ENCODE assay signal across 9 cellular contexts in genomic region chr3:139629033-139629432, GRCh38. TPM values are rescaled to one million over a fixed set of nuclear protein-coding genes. Genes with fewer than 3 reads are reported as not detected.
DNase-seq lines count a peak whose midpoint lies in the region; ATAC-seq lines count a peak whose summit lies in the region.
"Had no signal": no experiment of that assay in that cellular context is flagged by ENCODE, and none has a peak within 500 bp of the region (broad histone marks: within the 10 kb centered on the region; RNA-seq: fewer than 3 reads in every experiment).

No MANE protein-coding gene starts in this region.

- DNase-seq in DMS153 treated with DMSO at 0.1 percent for 48 hours (lab: John Stamatoyannopoulos, UW; ENCODE audit: unreplicated experiment) (peak; percentile 7), DMS153 (lab: John Stamatoyannopoulos, UW) (no peak), NAMALWA (ENCODE audit: low spot score) (peak; percentile 61), AG20443 (ENCODE audit: low spot score) (no peak)
- DNase-seq: activated B cell treated with CpG ODN at 0.5 μM for 24 hours had no signal

- ATAC-seq in GM21576 (IDR thresholded peaks at IDR 0.05; ENCODE audit: unreplicated experiment) (peak; percentile 64), esophagus mucosa (peak; percentile 75), HG02763 (IDR thresholded peaks at IDR 0.05; ENCODE audit: unreplicated experiment) (no peak)
- ATAC-seq in activated CD4-positive, CD25-positive, alpha-beta regulatory T cell treated with anti-CD3 and anti-CD28 coated beads, Interleukin-2, amount 50 U/mL, for 24 hours, result no peak

RNA-seq across cellular contexts. Expression of gene NMNAT3, which starts 48.7 kb away (rescaled TPM):
- 5.4 TPM for total RNA-seq in esophagus mucosa

Comparison
In these comparisons a context has a peak if more than half of its experiments do, and no peak if none do; other contexts are left out.
1. DNase-seq: peak in DMS153 treated with DMSO at 0.1 percent for 48 hours (single experiment) and NAMALWA (single experiment); none in DMS153 (single experiment) and AG20443 (single experiment).
2. ATAC-seq: peak in GM21576 (single experiment) and esophagus mucosa (single experiment); none in activated CD4-positive, CD25-positive, alpha-beta regulatory T cell treated with anti-CD3 and anti-CD28 coated beads, Interleukin-2, amount 50 U/mL, for 24 hours (0 of 2) and HG02763 (single experiment).